Comparison of ENCODE assay signal across 1 cellular context in the genomic region with DNA sequence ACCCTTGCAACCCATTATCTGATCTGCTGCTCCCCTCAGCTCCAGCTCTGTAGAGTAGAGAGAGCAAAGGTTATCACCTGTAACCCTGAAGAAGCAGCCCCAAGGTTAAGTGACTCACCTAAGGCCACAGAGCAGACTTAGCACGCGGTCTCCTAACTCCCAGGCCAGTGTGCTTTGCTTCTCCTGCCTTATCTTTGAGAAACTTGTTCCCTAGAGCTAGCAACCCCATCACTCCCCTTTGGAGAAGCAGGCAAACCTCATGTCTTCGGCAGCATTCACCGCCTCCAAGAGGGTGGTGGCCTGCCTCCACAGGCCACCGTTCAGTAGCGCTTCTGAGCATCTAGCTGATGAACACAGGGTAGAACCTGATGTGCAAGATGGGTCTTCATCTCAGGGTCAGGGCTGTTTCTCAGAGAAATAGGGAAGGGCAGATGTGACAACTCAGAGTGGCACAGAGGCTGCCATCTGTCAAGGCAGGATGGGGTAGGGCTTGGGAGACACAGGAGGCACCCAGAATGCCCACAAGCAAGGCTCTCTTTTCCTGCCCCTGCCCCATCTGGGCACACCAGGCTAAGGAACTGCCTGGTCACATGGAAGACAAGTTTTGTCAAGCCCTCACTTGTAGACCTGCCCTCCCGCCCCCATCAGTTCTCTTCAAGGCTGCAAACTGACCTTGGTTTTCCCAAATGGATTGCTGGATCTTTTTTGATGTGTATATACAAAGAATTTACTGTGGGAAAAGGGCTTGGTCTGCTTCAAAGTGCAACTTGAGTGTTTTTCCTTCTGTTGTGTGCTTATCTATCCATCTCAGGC.
TF ChIP-seq lines count a peak whose summit lies in the region.

No MANE protein-coding gene starts in this region.

TF ChIP-seq in K562, 482 proteins besides CTCF, POLR2A, EP300 and RAD21 (continued from another document and continues in another):
- TF ChIP-seq THAP12 (CRISPR knock-in tag; IDR thresholded peaks at IDR 0.05), result no peak
- TF ChIP-seq XRCC3 (IDR thresholded peaks at IDR 0.05), result no peak
- no peak for TF ChIP-seq RAD51 (IDR thresholded peaks at IDR 0.05; ENCODE audit: borderline replicate concordance, low read depth)
- no peak for TF ChIP-seq HINFP (tag; conservative IDR thresholded peaks at IDR 0.05; ENCODE audit: low read depth)
- TF ChIP-seq DPF2 (IDR thresholded peaks at IDR 0.05), result peak; percentile 76
- no peak for TF ChIP-seq ZNF76 (CRISPR knock-in tag; IDR thresholded peaks at IDR 0.05; ENCODE audit: borderline replicate concordance)
- TF ChIP-seq, protein P1, sequence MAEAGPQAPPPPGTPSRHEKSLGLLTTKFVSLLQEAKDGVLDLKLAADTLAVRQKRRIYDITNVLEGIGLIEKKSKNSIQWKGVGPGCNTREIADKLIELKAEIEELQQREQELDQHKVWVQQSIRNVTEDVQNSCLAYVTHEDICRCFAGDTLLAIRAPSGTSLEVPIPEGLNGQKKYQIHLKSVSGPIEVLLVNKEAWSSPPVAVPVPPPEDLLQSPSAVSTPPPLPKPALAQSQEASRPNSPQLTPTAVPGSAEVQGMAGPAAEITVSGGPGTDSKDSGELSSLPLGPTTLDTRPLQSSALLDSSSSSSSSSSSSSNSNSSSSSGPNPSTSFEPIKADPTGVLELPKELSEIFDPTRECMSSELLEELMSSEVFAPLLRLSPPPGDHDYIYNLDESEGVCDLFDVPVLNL (CRISPR knock-in tag; IDR thresholded peaks at IDR 0.05; ENCODE audit: low read depth), result no peak
- TF ChIP-seq ZNF655 (CRISPR knock-in tag; IDR thresholded peaks at IDR 0.05), result no peak
- TF ChIP-seq ZNF644 (tag; IDR thresholded peaks at IDR 0.05; ENCODE audit: low read depth), result no peak
- TF ChIP-seq PRPF4 (IDR thresholded peaks at IDR 0.05; ENCODE audit: insufficient read depth, low read depth, low read length, poor library complexity, severe bottlenecking), result no peak
- TF ChIP-seq PYGO2 (tag; IDR thresholded peaks at IDR 0.05), result no peak
- no peak for TF ChIP-seq ETV5 (CRISPR knock-in tag; IDR thresholded peaks at IDR 0.05; ENCODE audit: low read depth)
- no peak for TF ChIP-seq E4F1 (CRISPR knock-in tag; IDR thresholded peaks at IDR 0.05; ENCODE audit: borderline replicate concordance)
- no peak for TF ChIP-seq PRDM10 (IDR thresholded peaks at IDR 0.05; ENCODE audit: partially characterized antibody)
- peak; percentile 81 for TF ChIP-seq NR2C1 (IDR thresholded peaks at IDR 0.05)
- peak; percentile 85 for TF ChIP-seq NR2C1 (tag; IDR thresholded peaks at IDR 0.05)
- no peak for TF ChIP-seq E2F8 (IDR thresholded peaks at IDR 0.05; ENCODE audit: low read depth, partially characterized antibody)
- no peak for TF ChIP-seq USF1 (CRISPR knock-in tag; IDR thresholded peaks at IDR 0.05)
- TF ChIP-seq RUNX1 (IDR thresholded peaks at IDR 0.05; ENCODE audit: low read depth), result no peak
- peak; percentile 76; the same call in 1 of the 2 replicates for TF ChIP-seq ZNF609 (CRISPR knock-in tag; IDR thresholded peaks at IDR 0.05; ENCODE audit: borderline replicate concordance)
- TF ChIP-seq EGR1 (conservative IDR thresholded peaks at IDR 0.05), result no peak
- TF ChIP-seq BCL6 (CRISPR knock-in tag; IDR thresholded peaks at IDR 0.05), result no peak
- TF ChIP-seq ZNF77 (CRISPR knock-in tag; IDR thresholded peaks at IDR 0.05), result no peak
- no peak for TF ChIP-seq ZNF174 (CRISPR knock-in tag; IDR thresholded peaks at IDR 0.05)
- TF ChIP-seq FIP1L1 (IDR thresholded peaks at IDR 0.05; ENCODE audit: low read depth, low read length, poor library complexity, severe bottlenecking), result no peak
- TF ChIP-seq, protein P2, sequence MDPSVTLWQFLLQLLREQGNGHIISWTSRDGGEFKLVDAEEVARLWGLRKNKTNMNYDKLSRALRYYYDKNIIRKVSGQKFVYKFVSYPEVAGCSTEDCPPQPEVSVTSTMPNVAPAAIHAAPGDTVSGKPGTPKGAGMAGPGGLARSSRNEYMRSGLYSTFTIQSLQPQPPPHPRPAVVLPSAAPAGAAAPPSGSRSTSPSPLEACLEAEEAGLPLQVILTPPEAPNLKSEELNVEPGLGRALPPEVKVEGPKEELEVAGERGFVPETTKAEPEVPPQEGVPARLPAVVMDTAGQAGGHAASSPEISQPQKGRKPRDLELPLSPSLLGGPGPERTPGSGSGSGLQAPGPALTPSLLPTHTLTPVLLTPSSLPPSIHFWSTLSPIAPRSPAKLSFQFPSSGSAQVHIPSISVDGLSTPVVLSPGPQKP (CRISPR knock-in tag; IDR thresholded peaks at IDR 0.05), result no peak
- TF ChIP-seq HOXB6 (CRISPR knock-in tag; IDR thresholded peaks at IDR 0.05; ENCODE audit: borderline replicate concordance), result no peak
- no peak for TF ChIP-seq MEF2D (tag; conservative IDR thresholded peaks at IDR 0.05; ENCODE audit: low read depth)
